Comparison of ENCODE assay signal across 11 cellular contexts in the genomic region with DNA sequence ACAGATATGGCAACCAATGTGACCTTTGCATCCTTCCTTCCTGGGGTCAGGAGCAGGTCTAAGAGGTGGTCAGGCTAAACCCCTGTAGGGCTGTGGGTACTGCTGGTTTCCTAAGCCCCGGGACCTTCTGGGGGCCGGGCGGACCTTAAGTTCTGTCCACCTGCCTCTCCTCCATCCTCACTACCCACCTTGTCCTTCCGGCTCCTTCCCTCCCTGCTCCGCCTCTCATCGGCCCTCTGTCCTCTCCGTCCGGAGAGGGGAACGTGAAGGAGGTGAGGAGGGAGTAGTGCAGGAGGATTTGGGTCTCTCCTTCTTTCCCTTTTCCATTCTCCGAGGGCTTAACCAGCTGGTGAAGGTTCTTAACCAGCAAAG. TPM values are rescaled to one million over a fixed set of nuclear protein-coding genes. Genes with fewer than 3 reads are reported as not detected.
DNase-seq lines count a peak whose midpoint lies in the region; ATAC-seq and TF ChIP-seq lines count a peak whose summit lies in the region.
"Had no signal": no experiment of that assay in that cellular context is flagged by ENCODE, and none has a peak within 500 bp of the region (broad histone marks: within the 10 kb centered on the region; RNA-seq: fewer than 3 reads in every experiment).

No MANE protein-coding gene starts in this region.

- peaks cover 0 to 80% (median 5%) of the 10 kb centered on the region in 3 donors for H3K36me3 Mint-ChIP-seq in CD8-positive, alpha-beta memory T cell
- H3K36me3 Mint-ChIP-seq in activated T-helper 2 cell treated with anti-CD3 and anti-CD28 coated beads, Interferon-gamma antibody, Interleukin-2, Interleukin-4, amounts not matched to agents 10 μg/mL and 5 μg/mL and 100 μg/mL, durations not matched to agents 14 hours and 24 hours and 36 hours (ENCODE audit: low read depth): peaks cover 66% of the 10 kb centered on the region

- peak overlapping the region; percentile 79 to 98 (median 95) for H3K27ac Mint-ChIP-seq in CD8-positive, alpha-beta memory T cell
- peak overlapping the region; percentile 88 for H3K27ac Mint-ChIP-seq in activated T-helper 2 cell treated with anti-CD3 and anti-CD28 coated beads, Interferon-gamma antibody, Interleukin-2, Interleukin-4, amounts not matched to agents 10 μg/mL and 5 μg/mL and 100 μg/mL, durations not matched to agents 14 hours and 24 hours and 36 hours

- TF ChIP-seq CTCF in parathyroid adenoma (IDR thresholded peaks at IDR 0.05): no peak

- H3K4me1 ChIP-seq in CD8-positive, alpha-beta memory T cell (ENCODE audit: insufficient read depth, low read length): peaks cover 17% of the 10 kb centered on the region
- H3K4me1 ChIP-seq in parathyroid adenoma: peaks cover 14% of the 10 kb centered on the region
- H3K4me1 ChIP-seq: Caco-2 had no signal

- H3K4me3 Mint-ChIP-seq in CD8-positive, alpha-beta memory T cell: peak overlapping the region; percentile 85 to 95 (median 93)
- peak overlapping the region; percentile 90 for H3K4me3 Mint-ChIP-seq in activated T-helper 2 cell treated with anti-CD3 and anti-CD28 coated beads, Interferon-gamma antibody, Interleukin-2, Interleukin-4, amounts not matched to agents 10 μg/mL and 5 μg/mL and 100 μg/mL, durations not matched to agents 14 hours and 24 hours and 36 hours (ENCODE audit: low read depth)

- peaks cover 23 to 39% (median 35%) of the 10 kb centered on the region in 3 donors for H3K4me1 Mint-ChIP-seq in CD8-positive, alpha-beta memory T cell
- H3K4me1 Mint-ChIP-seq in activated T-helper 2 cell treated with anti-CD3 and anti-CD28 coated beads, Interferon-gamma antibody, Interleukin-2, Interleukin-4, amounts not matched to agents 10 μg/mL and 5 μg/mL and 100 μg/mL, durations not matched to agents 14 hours and 24 hours and 36 hours (ENCODE audit: low read depth): peaks cover 15% of the 10 kb centered on the region

- no peaks in the 10 kb centered on the region for H3K79me2 ChIP-seq in parathyroid adenoma

- peak; percentile 20 for ATAC-seq in GM21390 (IDR thresholded peaks at IDR 0.05; ENCODE audit: unreplicated experiment)

- H3K9ac ChIP-seq in parathyroid adenoma: no peak overlapping the region

- no peaks in the 10 kb centered on the region for H3K9me3 ChIP-seq in CD8-positive, alpha-beta memory T cell (ENCODE audit: low read length)
- no peaks in the 10 kb centered on the region for H3K9me3 ChIP-seq in parathyroid adenoma (ENCODE audit: control insufficient read depth, low read length)
- H3K9me3 ChIP-seq: Caco-2, left lung had no signal

- POLR2A ChIA-PET in CD8-positive, alpha-beta memory T cell (lab: Charles Lee): no interaction called here

- H3K27ac ChIP-seq in CD8-positive, alpha-beta memory T cell (ENCODE audit: low read depth, low read length): peak overlapping the region; percentile 65
- H3K27ac ChIP-seq in parathyroid adenoma (no peak overlapping the region), caudate nucleus (ENCODE audit: low read depth, low read length) (no peak overlapping the region)

- H3K4me2 ChIP-seq in parathyroid adenoma (ENCODE audit: low read length): peak overlapping the region; percentile 31

- intact Hi-C loops in activated T-helper 2 cell treated with anti-CD3 and anti-CD28 coated beads, Interferon-gamma antibody, Interleukin-2, Interleukin-4, amounts not matched to agents 10 μg/mL and 5 μg/mL and 100 μg/mL, durations not matched to agents 14 hours and 24 hours and 36 hours (cut with micrococcal nuclease): no loop called here

- no peak overlapping the region for H2AFZ ChIP-seq in parathyroid adenoma

- CTCF ChIA-PET in CD8-positive, alpha-beta memory T cell (lab: Charles Lee): interaction anchor here (6.1 kb wide), 1 partner anchor 629 kb away, joined by 105 read pairs; no protein-coding TSS in a partner anchor

- H3K27me3 ChIP-seq in CD8-positive, alpha-beta memory T cell (ENCODE audit: insufficient read depth, low read length, poor library complexity, severe bottlenecking): no peaks in the 10 kb centered on the region
- no peaks in the 10 kb centered on the region for H3K27me3 ChIP-seq in parathyroid adenoma (ENCODE audit: control insufficient read depth, insufficient read depth, low read length)
- H3K27me3 ChIP-seq: left lung had no signal

- no peak for DNase-seq in CD8-positive, alpha-beta memory T cell
- DNase-seq in activated T-helper 2 cell treated with anti-CD3 and anti-CD28 coated beads, Interferon-gamma antibody, Interleukin-2, Interleukin-4, amounts not matched to agents 10 μg/mL and 5 μg/mL and 100 μg/mL, durations not matched to agents 14 hours and 24 hours and 36 hours (ENCODE audit: low spot score): no peak
- no peak for DNase-seq in iPS-NIHi11 (ENCODE audit: low spot score)
- no peak for DNase-seq in NOMO-1 treated with dmso at 0.1 percent for 144 hours (lab: John Stamatoyannopoulos, UW; ENCODE audit: unreplicated experiment)
- no peak for DNase-seq in KBM-7
- no peak for DNase-seq in caudate nucleus (lab: John Stamatoyannopoulos, UW)
- DNase-seq: Caco-2, NCI-H748 treated with DMSO at 0.1 percent for 48 hours had no signal

- H3K9me3 Mint-ChIP-seq in CD8-positive, alpha-beta memory T cell: no peaks in the 10 kb centered on the region
- no peaks in the 10 kb centered on the region for H3K9me3 Mint-ChIP-seq in activated T-helper 2 cell treated with anti-CD3 and anti-CD28 coated beads, Interferon-gamma antibody, Interleukin-2, Interleukin-4, amounts not matched to agents 10 μg/mL and 5 μg/mL and 100 μg/mL, durations not matched to agents 14 hours and 24 hours and 36 hours

- no peaks in the 10 kb centered on the region for H3K27me3 Mint-ChIP-seq in CD8-positive, alpha-beta memory T cell
- no peaks in the 10 kb centered on the region for H3K27me3 Mint-ChIP-seq in activated T-helper 2 cell treated with anti-CD3 and anti-CD28 coated beads, Interferon-gamma antibody, Interleukin-2, Interleukin-4, amounts not matched to agents 10 μg/mL and 5 μg/mL and 100 μg/mL, durations not matched to agents 14 hours and 24 hours and 36 hours (ENCODE audit: low read depth)

- H3K36me3 ChIP-seq in CD8-positive, alpha-beta memory T cell (ENCODE audit: insufficient read depth, low read length): peaks cover 19% of the 10 kb centered on the region
- H3K36me3 ChIP-seq in parathyroid adenoma (ENCODE audit: control insufficient read depth, insufficient read depth, low read length): no peaks in the 10 kb centered on the region

- in situ Hi-C loops in KBM-7 (cut with MboI; ENCODE audit: low pct_unique_long_range_greater_than_20kb, low sequenced_read_pairs): no loop called here

- peak overlapping the region; percentile 74 for H3K4me3 ChIP-seq in CD8-positive, alpha-beta memory T cell (ENCODE audit: low read length)
- no peak overlapping the region for H3K4me3 ChIP-seq in parathyroid adenoma (ENCODE audit: low read depth, low read length)

RNA-seq across cellular contexts. Expression of a gene that starts 28.3 kb away (rescaled TPM):
- total RNA-seq in CD8-positive, alpha-beta memory T cell: 10 to 100 TPM; 82.1 to 84.3 TPM
- polyA plus RNA-seq in CD8-positive, alpha-beta memory T cell: 6.2 TPM
- total RNA-seq in activated T-helper 2 cell treated with anti-CD3 and anti-CD28 coated beads, Interferon-gamma antibody, Interleukin-2, Interleukin-4, amounts not matched to agents 10 μg/mL and 5 μg/mL and 100 μg/mL, durations not matched to agents 14 hours and 24 hours and 36 hours: 122 and 123 TPM in 2 replicates

RNA-seq across cellular contexts. Expression of a gene that starts 40.5 kb away (rescaled TPM):
- 10 to 100 TPM; 58.8 to 61.3 TPM for total RNA-seq in CD8-positive, alpha-beta memory T cell
- 67.2 TPM for polyA plus RNA-seq in CD8-positive, alpha-beta memory T cell
- 58.6 and 59.0 TPM in 2 replicates for total RNA-seq in activated T-helper 2 cell treated with anti-CD3 and anti-CD28 coated beads, Interferon-gamma antibody, Interleukin-2, Interleukin-4, amounts not matched to agents 10 μg/mL and 5 μg/mL and 100 μg/mL, durations not matched to agents 14 hours and 24 hours and 36 hours
